In genomic region chr7:1669954-1670893, GRCh38 we compare ENCODE assay signal across 8 cellular contexts. TPM values are rescaled to one million over a fixed set of nuclear protein-coding genes. Genes with fewer than 3 reads are reported as not detected.
DNase-seq lines count a peak whose midpoint lies in the region; ATAC-seq, FAIRE-seq and TF ChIP-seq lines count a peak whose summit lies in the region.

TSS of gene ELFN1 (plus strand) at chr7:1670277. CDS start at chr7:1744597, 74,320 bp downstream.

- DNase-seq in DND-41 (peak; percentile 29), NCI-H748 (lab: John Stamatoyannopoulos, UW; ENCODE audit: unreplicated experiment) (peak; percentile 76), fibroblast of peridontal ligament (ENCODE audit: extremely low read depth) (peak; percentile 61), pancreas (peak in 5 of 6 donors; percentile 14 to 74 (median 58)), kidney glomerular epithelial cell (lab: John Stamatoyannopoulos, UW) (no peak), PC-3 (no peak), Ammon's horn (ENCODE audit: low spot score) (no peak), SHP77 (lab: John Stamatoyannopoulos, UW) (no peak)

- H4K20me1 ChIP-seq in DND-41 (ENCODE audit: insufficient read depth, low read length) (peaks cover 38% of the 10 kb centered on the region), PC-3 (ENCODE audit: low read length) (no peaks in the 10 kb centered on the region)

- H3K4me2 ChIP-seq in DND-41 (ENCODE audit: insufficient read depth, low read length), result peak within 1 kb of the TSS; percentile 84
- H3K4me2 ChIP-seq in PC-3 (ENCODE audit: low read length), result no peak within 1 kb of the TSS

- 1 to 2% methylated on average over 44 to 106 of the region's 110 CpGs for WGBS in pancreas, 2 donors

- ATAC-seq in DND-41 (ENCODE audit: insufficient read depth, low read depth) (no peak), pancreas (peak; percentile 9 to 49 (median 31)), PC-3 (no peak)

- no peaks in the 10 kb centered on the region for H3K9me2 ChIP-seq in PC-3 (replicated peaks; ENCODE audit: low read length)

- peaks cover 7% of the 10 kb centered on the region; the same call in 1 of the 2 replicates for H3K36me3 ChIP-seq in DND-41 (ENCODE audit: insufficient read depth, low read length)
- no peaks in the 10 kb centered on the region for H3K36me3 ChIP-seq in pancreas
- H3K36me3 ChIP-seq in PC-3 (ENCODE audit: low read depth, low read length), result no peaks in the 10 kb centered on the region

- H2AFZ ChIP-seq in DND-41 (ENCODE audit: low read depth, low read length), result no peak within 1 kb of the TSS
- no peak within 1 kb of the TSS for H2AFZ ChIP-seq in PC-3 (ENCODE audit: low read length)

- intact Hi-C loops in pancreas (cut with DNase I), result loop anchor here in 1 of 3 donors (10.0 kb wide), 1 partner anchor 545 kb away; no protein-coding TSS in a partner anchor
- intact Hi-C loops in PC-3 (cut with micrococcal nuclease), result loop anchor here (10.0 kb wide), 1 partner anchor 85 kb away; no protein-coding TSS in a partner anchor

- no peaks in the 10 kb centered on the region for H3K9me3 ChIP-seq in DND-41 (ENCODE audit: insufficient read depth, low read length, severe bottlenecking)
- no peaks in the 10 kb centered on the region for H3K9me3 ChIP-seq in pancreas
- H3K9me3 ChIP-seq in PC-3 (ENCODE audit: low read length), result no peaks in the 10 kb centered on the region

- no TSS peak for BruUV-seq in PC-3 (replicated peaks; lab: Mats Ljungman, UMichigan)

- H3F3A ChIP-seq in PC-3 (ENCODE audit: low read length, unreplicated experiment), result no peaks in the 10 kb centered on the region

- CTCF ChIA-PET in PC-3 (lab: Charles Lee), result no interaction called here

- POLR2A ChIA-PET in PC-3 (lab: Charles Lee; ENCODE audit: unreplicated experiment), result no interaction called here

- no peak within 1 kb of the TSS for H3K9ac ChIP-seq in DND-41 (ENCODE audit: low read depth, low read length)
- no peak within 1 kb of the TSS for H3K9ac ChIP-seq in PC-3 (ENCODE audit: low read length)

- H3K27me3 ChIP-seq in DND-41 (ENCODE audit: insufficient read depth, low read length, poor library complexity), result peaks cover 18% of the 10 kb centered on the region
- peaks cover 0 to 26% (median 1%) of the 10 kb centered on the region in 4 donors for H3K27me3 ChIP-seq in pancreas
- peaks cover 60% of the 10 kb centered on the region for H3K27me3 ChIP-seq in PC-3 (ENCODE audit: low read length)

- TF ChIP-seq CTCF in DND-41 (IDR thresholded peaks at IDR 0.05; ENCODE audit: borderline replicate concordance, extremely low read depth, low read length, poor library complexity, severe bottlenecking) (no peak), pancreas (IDR thresholded peaks at IDR 0.05) (no peak), PC-3 (conservative IDR thresholded peaks at IDR 0.05; ENCODE audit: low read depth, low read length) (no peak)

- no peak for FAIRE-seq in pancreas (lab: Jason Lieb, UNC)

- 0 out of 4 replicates have a peak within 1 kb of the TSS, but pooled peaks of 1 of the 2 experiments have one; percentile 18 for H3K4me3 ChIP-seq in DND-41 (ENCODE audit: low read depth in 1 of 2, low read length in 2 of 2)
- peak within 1 kb of the TSS in 3 of 4 donors; percentile 18 to 46 (median 32) for H3K4me3 ChIP-seq in pancreas
- no peak within 1 kb of the TSS for H3K4me3 ChIP-seq in PC-3 (ENCODE audit: low read length)

- H3K4me1 ChIP-seq in DND-41 (ENCODE audit: insufficient read depth, low read length) (peaks cover 25% of the 10 kb centered on the region), pancreas (peaks cover 3 to 6% (median 5%) of the 10 kb centered on the region in 3 donors), PC-3 (ENCODE audit: insufficient read depth, low read length) (0 out of 2 replicates have a peak, but pooled peaks cover 5% of the 10 kb centered on the region)

- H3K79me2 ChIP-seq in DND-41 (ENCODE audit: insufficient read depth, low read length) (peaks cover 53% of the 10 kb centered on the region), PC-3 (ENCODE audit: low read length) (no peaks in the 10 kb centered on the region)

- no peak within 1 kb of the TSS for H3K27ac ChIP-seq in DND-41 (ENCODE audit: low read length)
- H3K27ac ChIP-seq in pancreas, result no peak within 1 kb of the TSS
- H3K27ac ChIP-seq in PC-3 (ENCODE audit: low read length), result no peak within 1 kb of the TSS

RNA-seq across cellular contexts. Expression of gene ELFN1, which starts in this region (rescaled TPM):
- total RNA-seq in pancreas (under 1 TPM; 0.20 to 0.94 (median 0.73) TPM), PC-3 (2014; rRNA removed) (0.69 and 0.75 TPM in 2 replicates)
- under 1 TPM; 0.53 to 0.82 TPM for polyA plus RNA-seq in pancreas

Comparison
In these comparisons a context has a peak if more than half of its experiments do, and no peak if none do; other contexts are left out.
1. Peak in DNase-seq, ATAC-seq and H3K4me3 ChIP-seq in pancreas; RNA of the gene not detected or under 1 TPM.
2. DNase-seq: peak in DND-41 (single experiment), NCI-H748 (single experiment) and fibroblast of peridontal ligament (single experiment); none in kidney glomerular epithelial cell (single experiment), PC-3 (single experiment), Ammon's horn (single experiment) and SHP77 (0 of 2).